ENCODE assay signal across 12 cellular contexts in genomic region chr4:127505203-127505602, GRCh38.
A peak's percentile ranks its signal among the peaks of the same experiment; 100 is the strongest.
DNase-seq lines count a peak whose midpoint lies in the region; TF ChIP-seq lines count a peak whose summit lies in the region.
"Had no signal": no experiment of that assay in that cellular context is flagged by ENCODE, and none has a peak within 500 bp of the region (broad histone marks: within the 10 kb centered on the region; RNA-seq: fewer than 3 reads in every experiment).

No MANE protein-coding gene starts in this region.

- no peak overlapping the region for H4K8ac ChIP-seq in mesenchymal stem cell (ENCODE audit: low read length)

- H2BK15ac ChIP-seq in mesenchymal stem cell (ENCODE audit: low read depth, poor library complexity, severe bottlenecking): no peak overlapping the region

- no peak overlapping the region for H3K14ac ChIP-seq in mesenchymal stem cell (ENCODE audit: low read length in 2 of 2)

- CTCF ChIA-PET in mammary epithelial cell (lab: Charles Lee; ENCODE audit: low non-redundant PET): no interaction called here

- no peaks in the 10 kb centered on the region for H3K9me3 ChIP-seq in mammary epithelial cell (replicated peaks; ENCODE audit: insufficient read depth, low read length)
- no peaks in the 10 kb centered on the region for H3K9me3 ChIP-seq in mesenchymal stem cell (ENCODE audit: control insufficient read depth, low read length)

- H2AFZ ChIP-seq in mammary epithelial cell (ENCODE audit: low read depth, low read length) (no peak overlapping the region), mesenchymal stem cell (ENCODE audit: low read depth, low read length) (no peak overlapping the region)
- H2AFZ ChIP-seq: PC-9 had no signal

- H3K4me3 ChIP-seq in mammary epithelial cell (replicated peaks in 1 of 3; ENCODE audit: insufficient read depth in 1 of 3, low read depth in 2 of 3, low read length in 3 of 3): no peak overlapping the region
- no peak overlapping the region for H3K4me3 ChIP-seq in mesenchymal stem cell (ENCODE audit: insufficient read depth in 1 of 2, low read depth in 1 of 2, low read length in 2 of 2)
- H3K4me3 ChIP-seq: PC-9, skin epidermis had no signal

- no peak overlapping the region for H3K4me3 Mint-ChIP-seq in activated CD4-positive, alpha-beta T cell treated with anti-CD3 and anti-CD28 coated beads, Interleukin-2, amount 10 ng/mL, durations not matched to agents 24 days and 14 days
- H3K4me3 Mint-ChIP-seq: activated B cell treated with CpG ODN at 0.5 μM for 24 hours had no signal

- TF ChIP-seq CTCF in mammary epithelial cell (conservative IDR thresholded peaks at IDR 0.05 in 1 of 2, IDR thresholded peaks at IDR 0.05 in 1 of 2; ENCODE audit: extremely low read depth in 1 of 2, insufficient read depth in 1 of 2, low read depth in 1 of 2, low read length in 2 of 2): no peak

- H3K9ac ChIP-seq in mammary epithelial cell (ENCODE audit: insufficient read depth, low read length) (no peak overlapping the region), mesenchymal stem cell (ENCODE audit: low read length) (peak overlapping the region; percentile 7)

- no peaks in the 10 kb centered on the region for H3K27me3 Mint-ChIP-seq in activated CD4-positive, alpha-beta T cell treated with anti-CD3 and anti-CD28 coated beads, Interleukin-2, amount 10 ng/mL, durations not matched to agents 24 days and 14 days
- H3K27me3 Mint-ChIP-seq: activated B cell treated with CpG ODN at 0.5 μM for 24 hours had no signal

- DNase-seq in COR-L47 (lab: John Stamatoyannopoulos, UW) (peak; percentile 40), NCI-H2029 (lab: John Stamatoyannopoulos, UW) (peak; percentile 4), mammary epithelial cell (peak; percentile 2), mesenchymal stem cell (peak; percentile 65), NK-92 (lab: John Stamatoyannopoulos, UW; ENCODE audit: unreplicated experiment) (no peak), LoVo (ENCODE audit: low spot score) (no peak), islet precursor cell (no peak)
- DNase-seq in activated CD4-positive, alpha-beta T cell treated with anti-CD3 and anti-CD28 coated beads, Interleukin-2, amount 10 ng/mL, durations not matched to agents 24 days and 14 days: no peak
- DNase-seq: activated B cell treated with CpG ODN at 0.5 μM for 24 hours, activated gamma-delta T cell treated with Interleukin-2 at 50 U/mL for 16 hours, PC-9 had no signal

- H3K27ac ChIP-seq in mammary epithelial cell (ENCODE audit: insufficient read depth, low read depth, low read length) (no peak overlapping the region), mesenchymal stem cell (ENCODE audit: low read length, poor library complexity, severe bottlenecking) (no peak overlapping the region)
- H3K27ac ChIP-seq: PC-9, skin epidermis had no signal

- H3K23ac ChIP-seq in mesenchymal stem cell (ENCODE audit: low read length in 2 of 2): no peak overlapping the region

- H3K4ac ChIP-seq in mesenchymal stem cell (ENCODE audit: low read depth in 1 of 2, low read length in 2 of 2): no peak overlapping the region

- H3K4me2 ChIP-seq in mammary epithelial cell (ENCODE audit: insufficient read depth, low read depth, low read length): no peak overlapping the region
- H3K4me2 ChIP-seq in mesenchymal stem cell (ENCODE audit: low read length, poor library complexity, severe bottlenecking): no peak overlapping the region
- H3K4me2 ChIP-seq: PC-9 had no signal

- H3K36me3 Mint-ChIP-seq in activated CD4-positive, alpha-beta T cell treated with anti-CD3 and anti-CD28 coated beads, Interleukin-2, amount 10 ng/mL, durations not matched to agents 24 days and 14 days (ENCODE audit: low read depth): no peaks in the 10 kb centered on the region

- in situ Hi-C loops in mammary epithelial cell (cut with MboI; ENCODE audit: low sequenced_read_pairs in 2 of 2): no loop called here

- H3K27me3 ChIP-seq in mammary epithelial cell (ENCODE audit: insufficient read depth, low read length): no peaks in the 10 kb centered on the region
- no peaks in the 10 kb centered on the region for H3K27me3 ChIP-seq in mesenchymal stem cell (ENCODE audit: control insufficient read depth in 1 of 2, insufficient read depth in 1 of 2, low read length in 2 of 2)

- H2BK5ac ChIP-seq in mesenchymal stem cell (ENCODE audit: low read depth, low read length, poor library complexity, severe bottlenecking): no peak overlapping the region

- H3K4me1 ChIP-seq in mammary epithelial cell (ENCODE audit: insufficient read depth, low read length): no peaks in the 10 kb centered on the region
- peaks cover 2% of the 10 kb centered on the region for H3K4me1 ChIP-seq in mesenchymal stem cell (ENCODE audit: control insufficient read depth, insufficient read depth, low read depth, low read length)

- H3K79me2 ChIP-seq in mammary epithelial cell (ENCODE audit: insufficient read depth, low read length): no peaks in the 10 kb centered on the region

- no peak overlapping the region for H2BK120ac ChIP-seq in mesenchymal stem cell (ENCODE audit: low read depth, low read length)

- no peaks in the 10 kb centered on the region for H3K4me1 Mint-ChIP-seq in activated CD4-positive, alpha-beta T cell treated with anti-CD3 and anti-CD28 coated beads, Interleukin-2, amount 10 ng/mL, durations not matched to agents 24 days and 14 days
- H3K4me1 Mint-ChIP-seq: activated B cell treated with CpG ODN at 0.5 μM for 24 hours had no signal

- H3K79me1 ChIP-seq in mesenchymal stem cell (replicated peaks; ENCODE audit: low read length, poor library complexity, severe bottlenecking): no peaks in the 10 kb centered on the region

- no peak overlapping the region for H4K91ac ChIP-seq in mesenchymal stem cell (ENCODE audit: low read length)

- intact Hi-C loops in mammary epithelial cell (cut with micrococcal nuclease): no loop called here
- intact Hi-C loops in activated CD4-positive, alpha-beta T cell treated with anti-CD3 and anti-CD28 coated beads, Interleukin-2, amount 10 ng/mL, durations not matched to agents 24 days and 14 days (cut with micrococcal nuclease): no loop called here

- H4K20me1 ChIP-seq in mammary epithelial cell (ENCODE audit: insufficient read depth, low read length): no peaks in the 10 kb centered on the region

- H3K9me3 Mint-ChIP-seq in activated CD4-positive, alpha-beta T cell treated with anti-CD3 and anti-CD28 coated beads, Interleukin-2, amount 10 ng/mL, durations not matched to agents 24 days and 14 days: no peaks in the 10 kb centered on the region
- H3K9me3 Mint-ChIP-seq: activated B cell treated with CpG ODN at 0.5 μM for 24 hours had no signal

- no peak overlapping the region for H3K27ac Mint-ChIP-seq in activated CD4-positive, alpha-beta T cell treated with anti-CD3 and anti-CD28 coated beads, Interleukin-2, amount 10 ng/mL, durations not matched to agents 24 days and 14 days
- H3K27ac Mint-ChIP-seq: activated B cell treated with CpG ODN at 0.5 μM for 24 hours had no signal

- no peak overlapping the region for H2BK12ac ChIP-seq in mesenchymal stem cell (ENCODE audit: low read length in 2 of 2)

- H3K36me3 ChIP-seq in mammary epithelial cell (ENCODE audit: insufficient read depth, low read length) (no peaks in the 10 kb centered on the region), mesenchymal stem cell (ENCODE audit: control insufficient read depth in 1 of 2, insufficient read depth in 2 of 2, low read depth in 1 of 2, low read length in 2 of 2) (no peaks in the 10 kb centered on the region)

- dilution Hi-C loops in mammary epithelial cell (cut with HindIII; ENCODE audit: low sequenced_read_pairs): no loop called here

- H2AK5ac ChIP-seq in mesenchymal stem cell (ENCODE audit: low read length, severe bottlenecking): no peak overlapping the region

- H3K18ac ChIP-seq in mesenchymal stem cell (ENCODE audit: low read depth in 1 of 2, low read length in 2 of 2): no peak overlapping the region

- WGBS in mammary epithelial cell (ENCODE audit: low coverage, missing lambda C conversion rate): 0% methylated on average over 1 of the region's 1 CpG
- WGBS in mesenchymal stem cell: no CpG with 5 or more reads among the region's 1 CpG

- no TSS peak for BruUV-seq in mammary epithelial cell (replicated peaks; lab: Mats Ljungman, UMichigan)

Comparison
In these comparisons a context has a peak if more than half of its experiments do, and no peak if none do; other contexts are left out.
1. DNase-seq: peak in COR-L47 (single experiment), NCI-H2029 (single experiment), mammary epithelial cell (single experiment) and mesenchymal stem cell (single experiment); none in NK-92 (single experiment), activated CD4-positive, alpha-beta T cell treated with anti-CD3 and anti-CD28 coated beads, Interleukin-2, amount 10 ng/mL, durations not matched to agents 24 days and 14 days (single experiment), LoVo (single experiment) and islet precursor cell (single experiment).